26 cellular contexts compared by ENCODE assay signal in the genomic region with DNA sequence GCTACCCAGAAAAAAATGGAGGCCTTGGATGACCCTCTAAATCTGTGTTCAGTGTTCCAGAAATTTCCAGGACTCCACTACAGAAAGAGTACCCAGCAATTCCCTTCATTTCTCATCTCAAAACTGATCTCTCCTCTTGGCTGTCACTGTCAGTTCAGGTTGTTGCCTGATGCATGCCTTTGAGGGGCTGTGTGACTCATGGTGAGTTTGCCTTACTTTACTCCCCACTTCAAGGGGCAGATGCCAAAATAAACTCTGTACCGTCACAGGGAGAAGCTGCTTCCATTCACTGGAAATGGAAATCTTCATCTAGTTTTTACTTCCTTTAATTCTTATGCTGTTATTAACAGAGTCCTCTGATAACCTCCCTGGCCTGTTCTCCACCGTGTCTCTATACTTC.
DNase-seq lines count a peak whose midpoint lies in the region; ATAC-seq, FAIRE-seq and TF ChIP-seq lines count a peak whose summit lies in the region.
"Had no signal": no experiment of that assay in that cellular context is flagged by ENCODE, and none has a peak within 500 bp of the region (broad histone marks: within the 10 kb centered on the region; RNA-seq: fewer than 3 reads in every experiment).

No MANE protein-coding gene starts in this region.

- H3K9me3 ChIP-seq in SJSA1 (replicated peaks), result no peaks in the 10 kb centered on the region
- H3K9me3 ChIP-seq in endothelial cell of umbilical vein (replicated peaks; ENCODE audit: control insufficient read depth, insufficient read depth, low read length), result no peaks in the 10 kb centered on the region
- H3K9me3 ChIP-seq: ascending aorta, prostate gland, tibial nerve had no signal

- dilution Hi-C loops in endothelial cell of umbilical vein (cut with MboI; ENCODE audit: extremely low pct_ligation_motif_present, low sequenced_read_pairs), result no loop called here

- no peaks in the 10 kb centered on the region for H3K9me1 ChIP-seq in endothelial cell of umbilical vein (replicated peaks; ENCODE audit: control insufficient read depth, extremely low read depth, insufficient read depth, low read length)

- no peak overlapping the region for H2AFZ ChIP-seq in endothelial cell of umbilical vein (ENCODE audit: low read depth, low read length)

- H3K36me3 ChIP-seq in SJSA1, result no peaks in the 10 kb centered on the region
- no peaks in the 10 kb centered on the region for H3K36me3 ChIP-seq in endothelial cell of umbilical vein (ENCODE audit: control insufficient read depth in 2 of 2, extremely low read depth in 1 of 2, insufficient read depth in 2 of 2, low read length in 2 of 2)
- H3K36me3 ChIP-seq: ascending aorta, gastroesophageal sphincter, prostate gland, tibial nerve had no signal

- no peaks in the 10 kb centered on the region for H4K20me1 ChIP-seq in endothelial cell of umbilical vein (replicated peaks; ENCODE audit: control insufficient read depth, extremely low read depth, insufficient read depth, low read length)

- ATAC-seq in HG02571 (IDR thresholded peaks at IDR 0.05; ENCODE audit: unreplicated experiment), result no peak
- ATAC-seq: activated CD8-positive, alpha-beta T cell treated with anti-CD3 and anti-CD28 coated beads for 36 hours; gastroesophageal sphincter; left colon had no signal

- no peaks in the 10 kb centered on the region for H3K36me3 Mint-ChIP-seq in HFFc6 (ENCODE audit: low read depth)
- H3K36me3 Mint-ChIP-seq: mesothelial cell of epicardium had no signal

- H3K4me3 ChIP-seq in SJSA1 (no peak overlapping the region), endothelial cell of umbilical vein (replicated peaks in 1 of 3; ENCODE audit: insufficient read depth in 1 of 3, low read depth in 1 of 3, low read length in 3 of 3) (no peak overlapping the region)
- H3K4me3 ChIP-seq: ascending aorta, gastroesophageal sphincter, prostate gland, smooth muscle cell, tibial nerve had no signal

- H3K4me1 ChIP-seq in SJSA1 (replicated peaks) (peaks cover 40% of the 10 kb centered on the region), endothelial cell of umbilical vein (ENCODE audit: control insufficient read depth, extremely low read depth, insufficient read depth, low read length) (peaks cover 18% of the 10 kb centered on the region)
- H3K4me1 ChIP-seq: ascending aorta, gastroesophageal sphincter, prostate gland, tibial nerve had no signal

- H3K4me3 Mint-ChIP-seq in HFFc6, result no peak overlapping the region
- H3K4me3 Mint-ChIP-seq: activated B cell treated with CpG ODN at 0.5 μM for 24 hours; activated CD8-positive, alpha-beta T cell treated with anti-CD3 and anti-CD28 coated beads for 36 hours; activated naive CD4-positive, alpha-beta T cell treated with anti-CD3 and anti-CD28 coated beads for 36 hours; mesothelial cell of epicardium; nephron; stimulated activated naive CD8-positive, alpha-beta T cell treated with anti-CD3 and anti-CD28 coated beads, Interleukin-15, Interleukin-2, amounts not matched to agents 100 ng/mL and 50 ng/mL, for 24 hours had no signal

- TF ChIP-seq POLR2A in endothelial cell of umbilical vein (IDR thresholded peaks at IDR 0.05; ENCODE audit: low read depth, low read length), result no peak

- CTCF ChIA-PET in endothelial cell of umbilical vein (lab: Charles Lee), result no interaction called here

- H3K27me3 Mint-ChIP-seq in HFFc6 (ENCODE audit: insufficient read depth), result no peaks in the 10 kb centered on the region
- H3K27me3 Mint-ChIP-seq: activated B cell treated with CpG ODN at 0.5 μM for 24 hours; activated CD8-positive, alpha-beta T cell treated with anti-CD3 and anti-CD28 coated beads for 36 hours; stimulated activated naive CD8-positive, alpha-beta T cell treated with anti-CD3 and anti-CD28 coated beads, Interleukin-15, Interleukin-2, amounts not matched to agents 100 ng/mL and 50 ng/mL, for 24 hours had no signal

- H3K27ac ChIP-seq in SJSA1, result peak overlapping the region; percentile 92
- H3K27ac ChIP-seq in endothelial cell of umbilical vein (ENCODE audit: insufficient read depth, low read depth, low read length), result peak overlapping the region; percentile 39
- H3K27ac ChIP-seq: ascending aorta, gastroesophageal sphincter, prostate gland, tibial nerve had no signal

- POLR2A ChIA-PET in endothelial cell of umbilical vein (lab: Charles Lee), result no interaction called here

- no TSS peak for BruUV-seq in endothelial cell of umbilical vein (replicated peaks; lab: Mats Ljungman, UMichigan)

- H3K9me3 Mint-ChIP-seq in HFFc6, result peaks cover 27% of the 10 kb centered on the region
- H3K9me3 Mint-ChIP-seq: activated CD8-positive, alpha-beta T cell treated with anti-CD3 and anti-CD28 coated beads for 36 hours had no signal

- no peaks in the 10 kb centered on the region for H3K79me2 ChIP-seq in endothelial cell of umbilical vein (ENCODE audit: control insufficient read depth, insufficient read depth, low read length)

- intact Hi-C loops in endothelial cell of umbilical vein (cut with micrococcal nuclease), result no loop called here

- TF ChIP-seq CTCF in endothelial cell of umbilical vein (IDR thresholded peaks at IDR 0.05; ENCODE audit: extremely low read depth in 1 of 2, insufficient read depth in 1 of 2, low read depth in 1 of 2, low read length in 2 of 2), result no peak
- no peak for TF ChIP-seq CTCF in HFFc6 (IDR thresholded peaks at IDR 0.05)

- H3K27me3 ChIP-seq in SJSA1 (replicated peaks) (no peaks in the 10 kb centered on the region), endothelial cell of umbilical vein (ENCODE audit: control insufficient read depth in 2 of 2, insufficient read depth in 2 of 2, low read length in 2 of 2) (no peaks in the 10 kb centered on the region)
- H3K27me3 ChIP-seq: ascending aorta, gastroesophageal sphincter, tibial nerve had no signal

- H3K4me1 Mint-ChIP-seq in HFFc6 (ENCODE audit: low read depth), result no peaks in the 10 kb centered on the region
- H3K4me1 Mint-ChIP-seq: activated B cell treated with CpG ODN at 0.5 μM for 24 hours, mesothelial cell of epicardium, nephron had no signal

- H3K27ac Mint-ChIP-seq in HFFc6, result no peak overlapping the region
- H3K27ac Mint-ChIP-seq: activated B cell treated with CpG ODN at 0.5 μM for 24 hours; activated CD8-positive, alpha-beta T cell treated with anti-CD3 and anti-CD28 coated beads for 36 hours; activated naive CD4-positive, alpha-beta T cell treated with anti-CD3 and anti-CD28 coated beads for 36 hours; mesothelial cell of epicardium; stimulated activated naive CD8-positive, alpha-beta T cell treated with anti-CD3 and anti-CD28 coated beads, Interleukin-15, Interleukin-2, amounts not matched to agents 100 ng/mL and 50 ng/mL, for 24 hours had no signal

- DNase-seq in ELR (ENCODE audit: low read depth) (peak; percentile 30), SJSA1 (ENCODE audit: low read depth in 1 of 2, low spot score in 2 of 2) (peak; percentile 45 to 54), endothelial cell of umbilical vein (ENCODE audit: low read depth, low spot score) (peak; percentile 73), lung microvascular endothelial cell (ENCODE audit: low read depth in 2 of 2) (peak; percentile 3 to 53), HFFc6 (no peak), RPMI8226 (no peak), cerebellum (ENCODE audit: low spot score) (no peak)
- DNase-seq: activated B cell treated with CpG ODN at 0.5 μM for 24 hours; activated CD8-positive, alpha-beta T cell treated with anti-CD3 and anti-CD28 coated beads for 36 hours; activated naive CD4-positive, alpha-beta T cell treated with anti-CD3 and anti-CD28 coated beads for 36 hours; activated T-cell treated with anti-CD3 and anti-CD28 coated beads, Interleukin-2, amount 50 U/mL, for 1 hour; cortex of kidney; GF-D8; left colon; NCI-H2171 treated with DMSO at 0.1 percent for 48 hours; stimulated activated CD4-positive, alpha-beta T cell treated with anti-CD3 and anti-CD28 coated beads, Interleukin-4, amount 100 ng/mL, for 1 hour; T-helper 2 cell had no signal

- FAIRE-seq in endothelial cell of umbilical vein (lab: Jason Lieb, UNC), result peak; percentile 81

- H3K4me2 ChIP-seq in endothelial cell of umbilical vein (ENCODE audit: insufficient read depth, low read length), result peak overlapping the region; percentile 32
- H3K4me2 ChIP-seq: smooth muscle cell had no signal

- H3K9ac ChIP-seq in endothelial cell of umbilical vein (replicated peaks; ENCODE audit: extremely low read depth, insufficient read depth, low read length), result no peak overlapping the region

TF ChIP-seq in endothelial cell of umbilical vein, 7 proteins besides CTCF, POLR2A, EP300 and RAD21:
- TF ChIP-seq, protein P1, sequence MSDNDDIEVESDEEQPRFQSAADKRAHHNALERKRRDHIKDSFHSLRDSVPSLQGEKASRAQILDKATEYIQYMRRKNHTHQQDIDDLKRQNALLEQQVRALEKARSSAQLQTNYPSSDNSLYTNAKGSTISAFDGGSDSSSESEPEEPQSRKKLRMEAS (IDR thresholded peaks at IDR 0.05; ENCODE audit: insufficient read depth, insufficient read length), result no peak
- TF ChIP-seq POLR2AphosphoS5 (IDR thresholded peaks at IDR 0.05; ENCODE audit: insufficient read depth, low read depth, low read length) (no peak), GATA2 (IDR thresholded peaks at IDR 0.05; ENCODE audit: insufficient read depth, insufficient read length, low read depth, low read length) (peak; percentile 82), EZH2 (IDR thresholded peaks at IDR 0.05; ENCODE audit: borderline replicate concordance, low read depth, low read length, severe bottlenecking) (no peak), MYC (IDR thresholded peaks at IDR 0.05; ENCODE audit: low read depth, low read length) (no peak), FOS (IDR thresholded peaks at IDR 0.05; ENCODE audit: borderline replicate concordance, insufficient read depth, low read length) (peak; percentile 88), JUN (IDR thresholded peaks at IDR 0.05; ENCODE audit: borderline replicate concordance, insufficient read depth, insufficient read length, low read depth) (peak; percentile 8)

Comparison
In these comparisons a context has a peak if more than half of its experiments do, and no peak if none do; other contexts are left out.
1. DNase-seq: peak in ELR (single experiment), SJSA1 (2 of 2), endothelial cell of umbilical vein (single experiment) and lung microvascular endothelial cell (2 of 2); none in HFFc6 (single experiment), RPMI8226 (single experiment) and cerebellum (single experiment).